ENCODE assay signal across 21 cellular contexts in genomic region chr7:8325067-8325466, GRCh38.
"Had no signal": no experiment of that assay in that cellular context is flagged by ENCODE, and none has a peak within 500 bp of the region (broad histone marks: within the 10 kb centered on the region; RNA-seq: fewer than 3 reads in every experiment).

No MANE protein-coding gene starts in this region.

- H3K9me3 Mint-ChIP-seq: memory B cell had no signal

- H3K27ac ChIP-seq: esophagus muscularis mucosa, gastrocnemius medialis, heart right ventricle, right atrium auricular region, sigmoid colon, stomach, thoracic aorta, transverse colon had no signal

- DNase-seq: effector memory CD4-positive, alpha-beta T cell; gastrocnemius medialis; heart right ventricle; hypothalamus; kidney glomerular epithelial cell; natural killer cell; posterior cingulate gyrus; sigmoid colon; small intestine; stimulated activated CD4-positive, alpha-beta T cell treated with anti-CD3 and anti-CD28 coated beads, Interleukin-12 subunit alpha, Interleukin-12 subunit beta, amount 100 ng/mL, for 4 hours; stimulated activated naive CD4-positive, alpha-beta T cell; stomach; substantia nigra; transverse colon had no signal

- H3K36me3 Mint-ChIP-seq: memory B cell, mesothelial cell of epicardium, natural killer cell had no signal

- H3K27ac Mint-ChIP-seq: memory B cell, mesothelial cell of epicardium, natural killer cell had no signal

- H3K4me1 Mint-ChIP-seq: memory B cell, natural killer cell, neural crest cell had no signal

- ATAC-seq: gastrocnemius medialis, heart right ventricle, left lobe of liver, natural killer cell had no signal

- H3K4me3 Mint-ChIP-seq: memory B cell, mesothelial cell of epicardium, natural killer cell, neural crest cell had no signal
